Comparison of ENCODE assay signal across 8 cellular contexts in genomic region chr17:39199986-39200879, GRCh38. TPM values are rescaled to one million over a fixed set of nuclear protein-coding genes. Genes with fewer than 3 reads are reported as not detected.
A peak's percentile ranks its signal among the peaks of the same experiment; 100 is the strongest.
DNase-seq lines count a peak whose midpoint lies in the region; ATAC-seq and TF ChIP-seq lines count a peak whose summit lies in the region.

RPL19 (plus strand) TSS chr17:39200283; CDS start chr17:39200345, 62 bp downstream.

- peak within 1 kb of the TSS; percentile 98 for H3K4me3 ChIP-seq in BE2C (ENCODE audit: low read depth, low read length)

- peaks cover 58% of the 10 kb centered on the region for H3K4me1 Mint-ChIP-seq in activated CD4-positive, alpha-beta T cell treated with anti-CD3 and anti-CD28 coated beads, Interleukin-2, amount 10 ng/mL, durations not matched to agents 7 days and 5 days

- H3K9me3 Mint-ChIP-seq in activated CD4-positive, alpha-beta T cell treated with anti-CD3 and anti-CD28 coated beads, Interleukin-2, amount 10 ng/mL, durations not matched to agents 7 days and 5 days = no peaks in the 10 kb centered on the region

- CTCF ChIA-PET in activated CD4-positive, alpha-beta T cell treated with anti-CD3 and anti-CD28 coated beads, Interleukin-2, amount 10 ng/mL, durations not matched to agents 7 days and 5 days (lab: Charles Lee) = interaction anchor here (0.9 to 1.8 kb wide), 6 partner anchors 9 to 47 kb away, joined by 3 to 10 read pairs (median 6); no protein-coding TSS in a partner anchor

- peaks cover 40% of the 10 kb centered on the region for H3K36me3 Mint-ChIP-seq in activated CD4-positive, alpha-beta T cell treated with anti-CD3 and anti-CD28 coated beads, Interleukin-2, amount 10 ng/mL, durations not matched to agents 7 days and 5 days (ENCODE audit: low read depth)

- H3K4me3 Mint-ChIP-seq in activated CD4-positive, alpha-beta T cell treated with anti-CD3 and anti-CD28 coated beads, Interleukin-2, amount 10 ng/mL, durations not matched to agents 7 days and 5 days = peak within 1 kb of the TSS; percentile 79

- peaks cover 48% of the 10 kb centered on the region for H3K36me3 ChIP-seq in BE2C

- H3K27me3 Mint-ChIP-seq in activated CD4-positive, alpha-beta T cell treated with anti-CD3 and anti-CD28 coated beads, Interleukin-2, amount 10 ng/mL, durations not matched to agents 7 days and 5 days = no peaks in the 10 kb centered on the region

- POLR2A ChIA-PET in activated CD4-positive, alpha-beta T cell treated with anti-CD3 and anti-CD28 coated beads, Interleukin-2, amount 10 ng/mL, durations not matched to agents 7 days and 5 days (lab: Charles Lee) = interaction anchor here (0.6 to 0.8 kb wide), 2 partner anchors 32 to 46 kb away, joined by 3 to 4 read pairs; no protein-coding TSS in a partner anchor

- ATAC-seq in GM19324 (IDR thresholded peaks at IDR 0.05; ENCODE audit: low FRiP score, unreplicated experiment) = peak; percentile 66
- peak; percentile 67 for ATAC-seq in HG03521 (IDR thresholded peaks at IDR 0.05; ENCODE audit: unreplicated experiment)

- peaks cover 3% of the 10 kb centered on the region; the same call in 1 of the 2 replicates for H3K4me1 ChIP-seq in BE2C

- no peaks in the 10 kb centered on the region for H3K27me3 ChIP-seq in BE2C

- peak within 1 kb of the TSS; percentile 99 for H3K27ac Mint-ChIP-seq in activated CD4-positive, alpha-beta T cell treated with anti-CD3 and anti-CD28 coated beads, Interleukin-2, amount 10 ng/mL, durations not matched to agents 7 days and 5 days

- no peaks in the 10 kb centered on the region for H3K9me3 ChIP-seq in BE2C

- TF ChIP-seq CTCF in BE2C (IDR thresholded peaks at IDR 0.05; ENCODE audit: low read depth, low read length) = no peak

- DNase-seq in BE2C (peak; percentile 90), NCI-H748 (lab: John Stamatoyannopoulos, UW; ENCODE audit: unreplicated experiment) (peak; percentile 96), dedifferentiated amniotic fluid mesenchymal stem cell (ENCODE audit: extremely low spot score) (peak; percentile 95), left kidney (ENCODE audit: low read depth, low spot score) (peak; percentile 97)
- peak; percentile 92 for DNase-seq in activated CD4-positive, alpha-beta T cell treated with anti-CD3 and anti-CD28 coated beads, Interleukin-2, amount 10 ng/mL, durations not matched to agents 7 days and 5 days
- DNase-seq in stimulated activated CD4-positive, alpha-beta T cell treated with anti-CD3 and anti-CD28 coated beads, Interleukin-1b, Interleukin-23, amount 100 ng/mL, for 48 hours = peak; percentile 91

RNA-seq across cellular contexts. Expression of gene RPL19, which starts in this region (rescaled TPM):
- polyA plus RNA-seq in BE2C (2012; ENCODE audit: insufficient read depth, insufficient read length, low read depth) = 1,744 TPM
- 1,000 to 10,000 TPM; 1,832 to 1,924 TPM for total RNA-seq in activated CD4-positive, alpha-beta T cell treated with anti-CD3 and anti-CD28 coated beads, Interleukin-2, amount 10 ng/mL, durations not matched to agents 7 days and 5 days

Comparison
In these comparisons a context has a peak if more than half of its experiments do, and no peak if none do; other contexts are left out.
1. Peak in every context shown above with its lines: DNase-seq, ATAC-seq and H3K4me3 ChIP-seq.